Comparison of ENCODE assay signal across 1 cellular context in the genomic region with DNA sequence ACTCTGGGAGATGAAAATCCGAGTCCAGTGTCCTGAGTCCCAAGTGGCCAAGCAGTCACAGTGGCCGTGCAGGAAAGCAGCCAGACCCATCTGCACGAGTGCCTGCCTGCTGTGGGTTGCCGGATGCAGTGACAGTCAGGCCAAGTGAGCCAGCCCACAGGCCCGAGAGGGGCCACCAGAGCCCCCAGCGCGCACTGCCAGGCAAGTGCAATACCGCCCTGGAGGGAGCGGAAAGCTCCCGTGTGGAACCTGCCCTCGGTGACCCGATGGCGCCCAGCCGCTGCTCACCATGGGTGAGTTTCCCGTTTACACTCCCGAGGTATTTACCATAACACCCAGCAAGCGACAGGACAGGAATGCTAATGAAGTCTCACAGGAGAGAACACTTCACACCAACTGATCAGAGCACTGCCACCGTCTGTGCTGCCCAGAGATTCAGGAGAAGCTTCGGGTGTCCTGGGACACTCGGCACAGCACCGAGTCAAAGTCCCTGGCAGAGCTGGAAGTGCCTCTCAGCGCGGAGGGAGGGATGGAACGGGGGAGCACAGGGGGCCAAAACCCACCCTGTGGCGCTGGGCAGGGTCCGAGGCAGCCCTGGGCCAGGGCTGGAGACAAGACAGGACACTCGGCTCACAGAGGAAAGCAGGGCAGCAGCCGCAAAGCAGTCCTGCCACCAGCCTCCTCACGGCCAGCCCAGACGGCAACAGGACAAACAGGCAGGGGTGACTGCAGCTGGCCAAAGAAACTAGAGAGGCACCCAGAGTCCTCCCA.
TF ChIP-seq lines count a peak whose summit lies in the region.

No MANE protein-coding gene starts in this region.

TF ChIP-seq in WTC11, 78 proteins besides CTCF, POLR2A, EP300 and RAD21 (continued from another document):
- TF ChIP-seq, protein P1, sequence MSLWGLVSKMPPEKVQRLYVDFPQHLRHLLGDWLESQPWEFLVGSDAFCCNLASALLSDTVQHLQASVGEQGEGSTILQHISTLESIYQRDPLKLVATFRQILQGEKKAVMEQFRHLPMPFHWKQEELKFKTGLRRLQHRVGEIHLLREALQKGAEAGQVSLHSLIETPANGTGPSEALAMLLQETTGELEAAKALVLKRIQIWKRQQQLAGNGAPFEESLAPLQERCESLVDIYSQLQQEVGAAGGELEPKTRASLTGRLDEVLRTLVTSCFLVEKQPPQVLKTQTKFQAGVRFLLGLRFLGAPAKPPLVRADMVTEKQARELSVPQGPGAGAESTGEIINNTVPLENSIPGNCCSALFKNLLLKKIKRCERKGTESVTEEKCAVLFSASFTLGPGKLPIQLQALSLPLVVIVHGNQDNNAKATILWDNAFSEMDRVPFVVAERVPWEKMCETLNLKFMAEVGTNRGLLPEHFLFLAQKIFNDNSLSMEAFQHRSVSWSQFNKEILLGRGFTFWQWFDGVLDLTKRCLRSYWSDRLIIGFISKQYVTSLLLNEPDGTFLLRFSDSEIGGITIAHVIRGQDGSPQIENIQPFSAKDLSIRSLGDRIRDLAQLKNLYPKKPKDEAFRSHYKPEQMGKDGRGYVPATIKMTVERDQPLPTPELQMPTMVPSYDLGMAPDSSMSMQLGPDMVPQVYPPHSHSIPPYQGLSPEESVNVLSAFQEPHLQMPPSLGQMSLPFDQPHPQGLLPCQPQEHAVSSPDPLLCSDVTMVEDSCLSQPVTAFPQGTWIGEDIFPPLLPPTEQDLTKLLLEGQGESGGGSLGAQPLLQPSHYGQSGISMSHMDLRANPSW (CRISPR knock-in tag; conservative IDR thresholded peaks at IDR 0.05; ENCODE audit: low read depth) = no peak
- TF ChIP-seq SMAD3 (CRISPR knock-in tag; IDR thresholded peaks at IDR 0.05; ENCODE audit: borderline replicate concordance) (no peak), ZNF138 (CRISPR knock-in tag; conservative IDR thresholded peaks at IDR 0.05) (no peak), TEAD1 (CRISPR knock-in tag; IDR thresholded peaks at IDR 0.05) (no peak), EMX1 (CRISPR knock-in tag; IDR thresholded peaks at IDR 0.05) (no peak), ZNF121 (CRISPR knock-in tag; IDR thresholded peaks at IDR 0.05) (no peak), GTF2I (CRISPR knock-in tag; conservative IDR thresholded peaks at IDR 0.05) (no peak), CBFB (CRISPR knock-in tag; IDR thresholded peaks at IDR 0.05; ENCODE audit: low read depth) (no peak), FOXP1 (CRISPR knock-in tag; IDR thresholded peaks at IDR 0.05; ENCODE audit: borderline replicate concordance) (no peak), TCF7 (CRISPR knock-in tag; IDR thresholded peaks at IDR 0.05; ENCODE audit: low read depth) (no peak), NR2C2 (CRISPR knock-in tag; IDR thresholded peaks at IDR 0.05) (no peak), TEAD4 (CRISPR knock-in tag; IDR thresholded peaks at IDR 0.05) (no peak)
- TF ChIP-seq, protein P2, sequence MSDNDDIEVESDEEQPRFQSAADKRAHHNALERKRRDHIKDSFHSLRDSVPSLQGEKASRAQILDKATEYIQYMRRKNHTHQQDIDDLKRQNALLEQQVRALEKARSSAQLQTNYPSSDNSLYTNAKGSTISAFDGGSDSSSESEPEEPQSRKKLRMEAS (CRISPR knock-in tag; IDR thresholded peaks at IDR 0.05) = no peak
- TF ChIP-seq, protein P3, sequence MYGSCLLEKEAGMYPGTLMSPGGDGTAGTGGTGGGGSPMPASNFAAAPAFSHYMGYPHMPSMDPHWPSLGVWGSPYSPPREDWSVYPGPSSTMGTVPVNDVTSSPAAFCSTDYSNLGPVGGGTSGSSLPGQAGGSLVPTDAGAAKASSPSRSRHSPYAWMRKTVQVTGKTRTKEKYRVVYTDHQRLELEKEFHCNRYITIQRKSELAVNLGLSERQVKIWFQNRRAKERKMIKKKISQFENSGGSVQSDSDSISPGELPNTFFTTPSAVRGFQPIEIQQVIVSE (CRISPR knock-in tag; IDR thresholded peaks at IDR 0.05; ENCODE audit: borderline replicate concordance) = no peak
